19 cellular contexts compared by ENCODE assay signal in genomic region chr10:122669842-122670241, GRCh38. TPM values are rescaled to one million over a fixed set of nuclear protein-coding genes. Genes with fewer than 3 reads are reported as not detected.
DNase-seq lines count a peak whose midpoint lies in the region; ATAC-seq, FAIRE-seq and TF ChIP-seq lines count a peak whose summit lies in the region.
"Had no signal": no experiment of that assay in that cellular context is flagged by ENCODE, and none has a peak within 500 bp of the region (broad histone marks: within the 10 kb centered on the region; RNA-seq: fewer than 3 reads in every experiment).

No MANE protein-coding gene starts in this region.

- no peak for TF ChIP-seq POLR2A in HepG2 (IDR thresholded peaks at IDR 0.05; ENCODE audit: insufficient read depth in 1 of 2, low read depth in 2 of 2, low read length in 2 of 2)
- no peak for TF ChIP-seq POLR2A in right lobe of liver (IDR thresholded peaks at IDR 0.05)
- TF ChIP-seq POLR2A in GM12892 (IDR thresholded peaks at IDR 0.05; ENCODE audit: low read depth, low read length) = no peak

- H3K36me3 ChIP-seq in HepG2 (replicated peaks in 1 of 2; ENCODE audit: control insufficient read depth in 1 of 2, insufficient read depth in 2 of 2, low read length in 2 of 2) (no peaks in the 10 kb centered on the region), right lobe of liver (no peaks in the 10 kb centered on the region), OCI-LY7 (ENCODE audit: insufficient read depth, low read length) (no peaks in the 10 kb centered on the region), neuronal stem cell (replicated peaks in 1 of 2; ENCODE audit: control insufficient read depth in 2 of 2, insufficient read depth in 2 of 2, low read length in 2 of 2) (no peaks in the 10 kb centered on the region), BE2C (no peaks in the 10 kb centered on the region), left lung (no peaks in the 10 kb centered on the region)
- H3K36me3 ChIP-seq: BLaER1 had no signal

- H3K9ac ChIP-seq in HepG2 (ENCODE audit: insufficient read depth, low read depth, low read length) (no peak overlapping the region), neuronal stem cell (ENCODE audit: low read depth, low read length, poor library complexity) (no peak overlapping the region)
- H3K9ac ChIP-seq: BLaER1 had no signal

- peak overlapping the region; percentile 83 for H3K27ac Mint-ChIP-seq in endothelial cell (ENCODE audit: unreplicated experiment)
- H3K27ac Mint-ChIP-seq: CD4-positive, alpha-beta memory T cell had no signal

- no peak overlapping the region for H4K91ac ChIP-seq in neuronal stem cell (ENCODE audit: low read depth, low read length, poor library complexity)

- no peak overlapping the region for H3K4ac ChIP-seq in neuronal stem cell (ENCODE audit: low read length)

- BruUV-seq in HepG2 (replicated peaks; lab: Mats Ljungman, UMichigan) = no TSS peak
- BruUV-seq in OCI-LY7 (replicated peaks; lab: Mats Ljungman, UMichigan) = no TSS peak

- H3K18ac ChIP-seq in neuronal stem cell (ENCODE audit: low read length) = no peak overlapping the region

- no peaks in the 10 kb centered on the region for H3K4me1 ChIP-seq in HepG2 (ENCODE audit: insufficient read depth, low read length)
- H3K4me1 ChIP-seq in right lobe of liver = no peaks in the 10 kb centered on the region
- H3K4me1 ChIP-seq in OCI-LY7 (ENCODE audit: insufficient read depth, low read length, poor library complexity, severe bottlenecking) = no peaks in the 10 kb centered on the region
- H3K4me1 ChIP-seq in neuronal stem cell (ENCODE audit: control insufficient read depth in 2 of 2, insufficient read depth in 1 of 2, low read depth in 1 of 2, low read length in 2 of 2) = no peaks in the 10 kb centered on the region
- H3K4me1 ChIP-seq in BE2C = no peaks in the 10 kb centered on the region
- no peaks in the 10 kb centered on the region for H3K4me1 ChIP-seq in left lung

- WGBS in HepG2 (ENCODE audit: low lambda C conversion rate) = 7% methylated on average over 2 of the region's 2 CpGs
- WGBS in right lobe of liver (ENCODE audit: insufficient coverage, low coverage, low lambda C conversion rate, missing lambda C conversion rate) = 40% methylated on average over 1 of the region's 2 CpGs
- no CpG with 5 or more reads among the region's 2 CpGs for WGBS in neuronal stem cell (ENCODE audit: extremely low coverage in 2 of 2, insufficient read length in 2 of 2, insufficient replicate concordance in 1 of 2), 2 donors

- DNase-seq in HepG2 (ENCODE audit: low spot score) (no peak), right lobe of liver (no peak), OCI-LY7 (ENCODE audit: low spot score) (no peak), endothelial cell (ENCODE audit: low spot score) (no peak), neuronal stem cell (ENCODE audit: low spot score) (no peak), BE2C (no peak), GM12892 (ENCODE audit: insufficient read length) (no peak), left lung (no peak)
- DNase-seq: Calu3; CD4-positive, alpha-beta memory T cell; NCI-H187; NCI-H2107; NCI-H226; NCI-H524; NCI-H82 had no signal

- H3K79me1 ChIP-seq in neuronal stem cell (ENCODE audit: low read depth, low read length) = no peaks in the 10 kb centered on the region

- no peak overlapping the region for H3K4me3 Mint-ChIP-seq in endothelial cell (ENCODE audit: unreplicated experiment)
- H3K4me3 Mint-ChIP-seq: CD4-positive, alpha-beta memory T cell had no signal

- TF ChIP-seq CTCF in HepG2 (CRISPR knock-in tag; IDR thresholded peaks at IDR 0.05) (no peak), right lobe of liver (IDR thresholded peaks at IDR 0.05) (no peak), OCI-LY7 (conservative IDR thresholded peaks at IDR 0.05; ENCODE audit: low read length) (peak; percentile 27; the same call in 1 of the 2 replicates), endothelial cell (IDR thresholded peaks at IDR 0.05; ENCODE audit: unreplicated experiment) (no peak), BE2C (IDR thresholded peaks at IDR 0.05; ENCODE audit: low read depth, low read length) (no peak), left lung (IDR thresholded peaks at IDR 0.05) (no peak)

- H4K8ac ChIP-seq in neuronal stem cell (ENCODE audit: low read depth, low read length) = no peak overlapping the region

- H2AFZ ChIP-seq in HepG2 (ENCODE audit: low read length) (no peak overlapping the region), OCI-LY7 (ENCODE audit: low read length) (no peak overlapping the region), neuronal stem cell (ENCODE audit: low read length) (no peak overlapping the region)

- H2BK15ac ChIP-seq in neuronal stem cell (ENCODE audit: low read length) = no peak overlapping the region

- H3K9me3 ChIP-seq in HepG2 (ENCODE audit: low read length) (no peaks in the 10 kb centered on the region), right lobe of liver (no peaks in the 10 kb centered on the region), OCI-LY7 (ENCODE audit: low read length) (no peaks in the 10 kb centered on the region), neuronal stem cell (replicated peaks in 1 of 2; ENCODE audit: control insufficient read depth in 2 of 2, insufficient read depth in 1 of 2, low read depth in 1 of 2, low read length in 2 of 2) (peaks cover 0 to 2% of the 10 kb centered on the region in 2 donors), BE2C (no peaks in the 10 kb centered on the region), left lung (no peaks in the 10 kb centered on the region)
- H3K9me3 ChIP-seq: BLaER1 had no signal

- FAIRE-seq in HepG2 (lab: Jason Lieb, UNC) (no peak), GM12892 (lab: Jason Lieb, UNC) (no peak)
- FAIRE-seq: A204.1 had no signal

- no peak for TF ChIP-seq RAD21 in HepG2 (CRISPR knock-in tag; IDR thresholded peaks at IDR 0.05)

- TF ChIP-seq EP300 in HepG2 (IDR thresholded peaks at IDR 0.05; ENCODE audit: low read depth in 2 of 2, low read length in 2 of 2) (no peak), HepG2 (CRISPR knock-in tag; IDR thresholded peaks at IDR 0.05; ENCODE audit: borderline replicate concordance) (no peak)

- H3K36me3 Mint-ChIP-seq in endothelial cell (ENCODE audit: low read depth, unreplicated experiment) = no peaks in the 10 kb centered on the region
- H3K36me3 Mint-ChIP-seq: CD4-positive, alpha-beta memory T cell had no signal

- H3K4me1 Mint-ChIP-seq in endothelial cell (ENCODE audit: unreplicated experiment) = peaks cover 41% of the 10 kb centered on the region
- H3K4me1 Mint-ChIP-seq: CD4-positive, alpha-beta memory T cell had no signal

- H2BK120ac ChIP-seq in neuronal stem cell (ENCODE audit: low read depth, low read length) = no peak overlapping the region

- no peaks in the 10 kb centered on the region for H3K9me2 ChIP-seq in OCI-LY7 (ENCODE audit: insufficient read depth, low read length)

- H3K79me2 ChIP-seq in HepG2 (ENCODE audit: insufficient read depth, low read length) (no peaks in the 10 kb centered on the region), OCI-LY7 (ENCODE audit: insufficient read depth, low read depth, low read length) (no peaks in the 10 kb centered on the region)

- no peaks in the 10 kb centered on the region for H3K27me3 Mint-ChIP-seq in endothelial cell (ENCODE audit: unreplicated experiment)

- H2BK5ac ChIP-seq in neuronal stem cell (ENCODE audit: low read length) = no peak overlapping the region

- H3K14ac ChIP-seq in neuronal stem cell (ENCODE audit: low read length) = no peak overlapping the region

- POLR2A ChIA-PET in HepG2 (lab: Yijun Ruan, JAX) (no interaction called here), OCI-LY7 (lab: Charles Lee) (no interaction called here)

- no peaks in the 10 kb centered on the region for H3K9me3 Mint-ChIP-seq in endothelial cell (ENCODE audit: unreplicated experiment)
- H3K9me3 Mint-ChIP-seq: CD4-positive, alpha-beta memory T cell had no signal

- intact Hi-C loops in HepG2 (cut with micrococcal nuclease; ENCODE audit: unreplicated experiment) (no loop called here), right lobe of liver (cut with DNase I) (no loop called here), OCI-LY7 (cut with micrococcal nuclease; ENCODE audit: unreplicated experiment) (no loop called here), left lung (cut with DNase I) (no loop called here)

- H3K23ac ChIP-seq in neuronal stem cell (ENCODE audit: low read depth, low read length, poor library complexity) = peak overlapping the region; percentile 8

- H3K4me3 ChIP-seq in HepG2 (replicated peaks in 1 of 3; ENCODE audit: insufficient read depth in 1 of 3, low read depth in 2 of 3, low read length in 3 of 3) = no peak overlapping the region
- H3K4me3 ChIP-seq in right lobe of liver = no peak overlapping the region
- H3K4me3 ChIP-seq in OCI-LY7 (ENCODE audit: low read depth, low read length, poor library complexity, severe bottlenecking) = no peak overlapping the region
- H3K4me3 ChIP-seq in neuronal stem cell (ENCODE audit: low read length in 2 of 2) = no peak overlapping the region
- no peak overlapping the region for H3K4me3 ChIP-seq in BE2C (ENCODE audit: low read depth, low read length)
- no peak overlapping the region for H3K4me3 ChIP-seq in left lung
- H3K4me3 ChIP-seq: BLaER1 had no signal

- H3K27me3 ChIP-seq in HepG2 (ENCODE audit: control insufficient read depth in 1 of 2, insufficient read depth in 2 of 2, low read length in 2 of 2) (peaks cover 1 to 31% of the 10 kb centered on the region in 2 experiments; a peak in 3 of 5 replicates), right lobe of liver (no peaks in the 10 kb centered on the region), neuronal stem cell (ENCODE audit: control insufficient read depth in 3 of 3, insufficient read depth in 3 of 3, low read depth in 1 of 3, low read length in 3 of 3) (peaks cover 0 to 13% (median 0%) of the 10 kb centered on the region in 3 experiments), BE2C (peaks cover 11% of the 10 kb centered on the region; the same call in 1 of the 2 replicates), left lung (no peaks in the 10 kb centered on the region)
- H3K27me3 ChIP-seq: BLaER1 had no signal

- H4K20me1 ChIP-seq in HepG2 (ENCODE audit: insufficient read depth, low read length) = no peaks in the 10 kb centered on the region
- H4K20me1 ChIP-seq in OCI-LY7 (ENCODE audit: insufficient read depth, low read length) = no peaks in the 10 kb centered on the region
- H4K20me1 ChIP-seq: BLaER1 had no signal

- in situ Hi-C loops in HepG2 (cut with HindIII; ENCODE audit: extremely low pct_ligation_motif_present, low pct_unique_long_range_greater_than_20kb) = no loop called here

- CTCF ChIA-PET in HepG2 (lab: Yijun Ruan, JAX; ENCODE audit: low intra/inter-chr PET ratio, low total read pairs) = no interaction called here
- CTCF ChIA-PET in OCI-LY7 (lab: Charles Lee; ENCODE audit: unreplicated experiment) = no interaction called here

- no peak overlapping the region for H2AK5ac ChIP-seq in neuronal stem cell (ENCODE audit: low read depth, low read length)

- H3K4me2 ChIP-seq in HepG2 (ENCODE audit: low read depth, low read length) (no peak overlapping the region), OCI-LY7 (ENCODE audit: low read length) (no peak overlapping the region), neuronal stem cell (ENCODE audit: insufficient read depth, low read length, poor library complexity, severe bottlenecking) (no peak overlapping the region)
- H3K4me2 ChIP-seq: BLaER1 had no signal

- H2BK12ac ChIP-seq in neuronal stem cell (ENCODE audit: low read length) = no peak overlapping the region

- H3K27ac ChIP-seq in HepG2 (ENCODE audit: extremely low read length, insufficient read depth, low read length) (no peak overlapping the region), right lobe of liver (no peak overlapping the region), OCI-LY7 (ENCODE audit: low read depth, low read length, poor library complexity, severe bottlenecking) (no peak overlapping the region), neuronal stem cell (replicated peaks; ENCODE audit: low read length) (no peak overlapping the region), left lung (no peak overlapping the region)
- H3K27ac ChIP-seq: BLaER1 had no signal

- no peak for ATAC-seq in HepG2
- ATAC-seq in right lobe of liver = no peak
- no peak for ATAC-seq in left lung
- ATAC-seq: Panc1 had no signal

RNA-seq across cellular contexts. Expression of gene C10orf120, which starts 29.8 kb away (rescaled TPM):
- total RNA-seq in HepG2 (2016; rRNA removed; fragmentation: Illumina TruSeq; extraction: Trizol) = not detected in 2 replicates
- total RNA-seq in HepG2 (2016; cell fraction: cytosol; rRNA removed; fragmentation: Illumina TruSeq; extraction: Trizol; ENCODE audit: low read depth) = not detected in 2 replicates
- not detected in 2 replicates for total RNA-seq in HepG2 (2016; cell fraction: insoluble cytoplasmic fraction; rRNA removed; fragmentation: Illumina TruSeq; extraction: Trizol)
- not detected in 2 replicates for total RNA-seq in HepG2 (2016; cell fraction: membrane; rRNA removed; fragmentation: Illumina TruSeq; extraction: Trizol)
- not detected in 2 replicates for total RNA-seq in HepG2 (2016; cell fraction: nucleus; rRNA removed; fragmentation: Illumina TruSeq; extraction: Trizol)
- polyA plus RNA-seq in HepG2 (2011; rRNA removed) = not detected in 2 replicates
- not detected in 2 replicates for polyA plus RNA-seq in HepG2 (2011; cell fraction: cytosol; rRNA removed)
- not detected in 2 replicates for polyA plus RNA-seq in HepG2 (2011; cell fraction: nucleus; rRNA removed)
- not detected in 2 replicates for polyA plus RNA-seq in HepG2 (2012)
- polyA plus RNA-seq in HepG2 (2016; cell fraction: cytosol; fragmentation: Illumina TruSeq; extraction: Trizol; ENCODE audit: low read depth) = not detected in 2 replicates
- polyA plus RNA-seq in HepG2 (2016; cell fraction: insoluble cytoplasmic fraction; fragmentation: Illumina TruSeq; extraction: Trizol; ENCODE audit: low read depth) = not detected in 2 replicates
- not detected in 2 replicates for polyA plus RNA-seq in HepG2 (2016; cell fraction: membrane; fragmentation: Illumina TruSeq; extraction: Trizol; ENCODE audit: low read depth)
- not detected in 2 replicates for polyA plus RNA-seq in HepG2 (2016; cell fraction: nucleus; fragmentation: Illumina TruSeq; extraction: Trizol; ENCODE audit: insufficient read depth, low read depth)
- polyA minus RNA-seq in HepG2 (2011; rRNA and poly(A)+ RNA removed; ENCODE audit: low replicate concordance) = not detected in 2 replicates
- polyA minus RNA-seq in HepG2 (2011; cell fraction: cytosol; rRNA and poly(A)+ RNA removed) = not detected in 2 replicates
- polyA minus RNA-seq in HepG2 (2011; cell fraction: nucleus; rRNA and poly(A)+ RNA removed) = not detected in 2 replicates
- total RNA-seq in right lobe of liver = not detected
- total RNA-seq in OCI-LY7 (2014; rRNA removed; shearing (Covaris generic)) = not detected in 2 replicates
- not detected in 2 replicates for total RNA-seq in OCI-LY7 (2022)
- not detected for total RNA-seq in endothelial cell (ENCODE audit: unreplicated experiment)
- not detected for polyA plus RNA-seq in neuronal stem cell (2013, experiment 1 of 2)
- polyA plus RNA-seq in neuronal stem cell (2013, experiment 2 of 2) = not detected
- not detected for polyA plus RNA-seq in BE2C (2012; ENCODE audit: insufficient read depth, insufficient read length, low read depth)
- polyA plus RNA-seq in GM12892 (2012; ENCODE audit: missing spikeins) = not detected
- not detected for total RNA-seq in left lung
- total RNA-seq: Calu3; CD4-positive, alpha-beta memory T cell; SK-MEL-5 had no signal
- polyA plus RNA-seq: CD4-positive, alpha-beta memory T cell had no signal
